ENCODE assay signal across 1 cellular context in genomic region chr7:30027915-30028748, GRCh38.
A peak's percentile ranks its signal among the peaks of the same experiment; 100 is the strongest.
TF ChIP-seq lines count a peak whose summit lies in the region.

PLEKHA8 (plus strand) TSS chr7:30028412; CDS start chr7:30028763, 351 bp downstream.

TF ChIP-seq in HepG2, 621 proteins besides CTCF, POLR2A, EP300 and RAD21 (continued from another document and continues in another):
- TF ChIP-seq, protein P1, sequence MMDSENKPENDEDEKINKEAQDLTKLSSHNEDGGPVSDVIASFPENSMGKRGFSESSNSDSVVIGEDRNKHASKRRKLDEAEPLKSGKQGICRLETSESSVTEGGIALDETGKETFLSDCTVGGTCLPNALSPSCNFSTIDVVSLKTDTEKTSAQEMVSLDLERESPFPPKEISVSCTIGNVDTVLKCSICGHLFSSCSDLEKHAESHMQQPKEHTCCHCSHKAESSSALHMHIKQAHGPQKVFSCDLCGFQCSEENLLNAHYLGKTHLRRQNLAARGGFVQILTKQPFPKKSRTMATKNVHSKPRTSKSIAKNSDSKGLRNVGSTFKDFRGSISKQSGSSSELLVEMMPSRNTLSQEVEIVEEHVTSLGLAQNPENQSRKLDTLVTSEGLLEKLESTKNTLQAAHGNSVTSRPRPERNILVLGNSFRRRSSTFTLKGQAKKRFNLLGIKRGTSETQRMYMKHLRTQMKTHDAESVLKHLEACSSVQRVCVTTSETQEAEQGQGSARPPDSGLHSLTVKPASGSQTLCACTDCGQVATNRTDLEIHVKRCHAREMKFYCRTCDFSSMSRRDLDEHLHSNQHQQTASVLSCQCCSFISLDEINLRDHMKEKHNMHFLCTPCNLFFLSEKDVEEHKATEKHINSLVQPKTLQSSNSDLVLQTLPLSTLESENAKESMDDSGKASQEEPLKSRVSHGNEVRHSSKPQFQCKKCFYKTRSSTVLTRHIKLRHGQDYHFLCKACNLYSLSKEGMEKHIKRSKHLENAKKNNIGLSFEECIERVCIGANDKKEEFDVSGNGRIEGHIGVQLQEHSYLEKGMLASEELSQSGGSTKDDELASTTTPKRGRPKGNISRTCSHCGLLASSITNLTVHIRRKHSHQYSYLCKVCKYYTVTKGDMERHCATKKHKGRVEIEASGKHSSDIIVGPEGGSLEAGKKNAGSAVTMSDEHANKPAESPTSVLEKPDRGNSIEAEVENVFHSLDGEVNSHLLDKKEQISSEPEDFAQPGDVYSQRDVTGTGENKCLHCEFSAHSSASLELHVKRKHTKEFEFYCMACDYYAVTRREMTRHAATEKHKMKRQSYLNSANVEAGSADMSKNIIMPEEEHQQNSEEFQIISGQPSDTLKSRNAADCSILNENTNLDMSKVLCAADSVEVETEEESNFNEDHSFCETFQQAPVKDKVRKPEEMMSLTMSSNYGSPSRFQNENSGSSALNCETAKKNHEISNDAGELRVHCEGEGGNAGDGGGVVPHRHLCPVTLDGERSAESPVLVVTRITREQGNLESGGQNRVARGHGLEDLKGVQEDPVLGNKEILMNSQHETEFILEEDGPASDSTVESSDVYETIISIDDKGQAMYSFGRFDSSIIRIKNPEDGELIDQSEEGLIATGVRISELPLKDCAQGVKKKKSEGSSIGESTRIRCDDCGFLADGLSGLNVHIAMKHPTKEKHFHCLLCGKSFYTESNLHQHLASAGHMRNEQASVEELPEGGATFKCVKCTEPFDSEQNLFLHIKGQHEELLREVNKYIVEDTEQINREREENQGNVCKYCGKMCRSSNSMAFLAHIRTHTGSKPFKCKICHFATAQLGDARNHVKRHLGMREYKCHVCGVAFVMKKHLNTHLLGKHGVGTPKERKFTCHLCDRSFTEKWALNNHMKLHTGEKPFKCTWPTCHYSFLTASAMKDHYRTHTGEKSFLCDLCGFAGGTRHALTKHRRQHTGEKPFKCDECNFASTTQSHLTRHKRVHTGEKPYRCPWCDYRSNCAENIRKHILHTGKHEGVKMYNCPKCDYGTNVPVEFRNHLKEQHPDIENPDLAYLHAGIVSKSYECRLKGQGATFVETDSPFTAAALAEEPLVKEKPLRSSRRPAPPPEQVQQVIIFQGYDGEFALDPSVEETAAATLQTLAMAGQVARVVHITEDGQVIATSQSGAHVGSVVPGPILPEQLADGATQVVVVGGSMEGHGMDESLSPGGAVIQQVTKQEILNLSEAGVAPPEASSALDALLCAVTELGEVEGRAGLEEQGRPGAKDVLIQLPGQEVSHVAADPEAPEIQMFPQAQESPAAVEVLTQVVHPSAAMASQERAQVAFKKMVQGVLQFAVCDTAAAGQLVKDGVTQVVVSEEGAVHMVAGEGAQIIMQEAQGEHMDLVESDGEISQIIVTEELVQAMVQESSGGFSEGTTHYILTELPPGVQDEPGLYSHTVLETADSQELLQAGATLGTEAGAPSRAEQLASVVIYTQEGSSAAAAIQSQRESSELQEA (CRISPR knock-in tag; IDR thresholded peaks at IDR 0.05; ENCODE audit: not compliant biosample characterization), result no peak
- TF ChIP-seq CENPX (CRISPR knock-in tag; IDR thresholded peaks at IDR 0.05) (no peak), ZBTB46 (CRISPR knock-in tag; IDR thresholded peaks at IDR 0.05; ENCODE audit: borderline replicate concordance) (0 out of 2 replicates have a peak, but pooled peaks have one; percentile 39), PHF21A (CRISPR knock-in tag; IDR thresholded peaks at IDR 0.05) (peak; percentile 60; the same call in 1 of the 2 replicates), MTF2 (CRISPR knock-in tag; IDR thresholded peaks at IDR 0.05; ENCODE audit: borderline replicate concordance) (no peak), KLF6 (CRISPR knock-in tag; IDR thresholded peaks at IDR 0.05) (0 out of 2 replicates have a peak, but pooled peaks have one; percentile 36), SYNCRIP (IDR thresholded peaks at IDR 0.05; ENCODE audit: insufficient read depth, low read depth, low read length) (no peak), ZBTB40 (IDR thresholded peaks at IDR 0.05) (no peak), ZBTB40 (CRISPR knock-in tag; IDR thresholded peaks at IDR 0.05) (peak; percentile 26; the same call in 1 of the 2 replicates), NR2F1 (CRISPR knock-in tag; IDR thresholded peaks at IDR 0.05) (0 out of 4 replicates have a peak, but pooled peaks of 1 of the 2 experiments have one; percentile 11), KMT2A (CRISPR knock-in tag; IDR thresholded peaks at IDR 0.05) (peak; percentile 70), SP5 (CRISPR knock-in tag; IDR thresholded peaks at IDR 0.05; ENCODE audit: borderline replicate concordance, low read depth) (peak; percentile 48), SSRP1 (CRISPR knock-in tag; IDR thresholded peaks at IDR 0.05) (no peak), ZNF564 (CRISPR knock-in tag; IDR thresholded peaks at IDR 0.05) (peak; percentile 82; the same call in 1 of the 2 replicates), REPIN1 (CRISPR knock-in tag; IDR thresholded peaks at IDR 0.05; ENCODE audit: borderline replicate concordance, low read depth) (no peak), SNRNP70 (IDR thresholded peaks at IDR 0.05; ENCODE audit: low read depth, low read length) (no peak), ZNF737 (CRISPR knock-in tag; IDR thresholded peaks at IDR 0.05; ENCODE audit: borderline replicate concordance) (no peak), BATF2 (CRISPR knock-in tag; IDR thresholded peaks at IDR 0.05) (no peak), AGO2 (optimal IDR thresholded peaks at IDR 0.05; ENCODE audit: low read depth, low read length) (peak; percentile 72), PHB2 (IDR thresholded peaks at IDR 0.05; ENCODE audit: partially characterized antibody) (no peak), ZNF136 (CRISPR knock-in tag; IDR thresholded peaks at IDR 0.05; ENCODE audit: low read depth) (no peak), SIN3A (IDR thresholded peaks at IDR 0.05; ENCODE audit: borderline replicate concordance, low read depth, low read length) (peak; percentile 74; the same call in 1 of the 2 replicates), TP53 (CRISPR knock-in tag; conservative IDR thresholded peaks at IDR 0.05) (no peak), ZSCAN9 (CRISPR knock-in tag; IDR thresholded peaks at IDR 0.05; ENCODE audit: borderline replicate concordance) (0 out of 2 replicates have a peak, but pooled peaks have one; percentile 22), ZNF276 (CRISPR knock-in tag; IDR thresholded peaks at IDR 0.05; ENCODE audit: low read depth) (no peak), FOXK2 (IDR thresholded peaks at IDR 0.05) (no peak), STAT5B (CRISPR knock-in tag; IDR thresholded peaks at IDR 0.05) (no peak), ZKSCAN1 (IDR thresholded peaks at IDR 0.05; ENCODE audit: low read length) (no peak), NR2C2 (CRISPR knock-in tag; IDR thresholded peaks at IDR 0.05; ENCODE audit: borderline replicate concordance) (peak; percentile 29; the same call in 1 of the 2 replicates)
- TF ChIP-seq, protein P2, sequence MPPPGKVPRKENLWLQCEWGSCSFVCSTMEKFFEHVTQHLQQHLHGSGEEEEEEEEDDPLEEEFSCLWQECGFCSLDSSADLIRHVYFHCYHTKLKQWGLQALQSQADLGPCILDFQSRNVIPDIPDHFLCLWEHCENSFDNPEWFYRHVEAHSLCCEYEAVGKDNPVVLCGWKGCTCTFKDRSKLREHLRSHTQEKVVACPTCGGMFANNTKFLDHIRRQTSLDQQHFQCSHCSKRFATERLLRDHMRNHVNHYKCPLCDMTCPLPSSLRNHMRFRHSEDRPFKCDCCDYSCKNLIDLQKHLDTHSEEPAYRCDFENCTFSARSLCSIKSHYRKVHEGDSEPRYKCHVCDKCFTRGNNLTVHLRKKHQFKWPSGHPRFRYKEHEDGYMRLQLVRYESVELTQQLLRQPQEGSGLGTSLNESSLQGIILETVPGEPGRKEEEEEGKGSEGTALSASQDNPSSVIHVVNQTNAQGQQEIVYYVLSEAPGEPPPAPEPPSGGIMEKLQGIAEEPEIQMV (CRISPR knock-in tag; IDR thresholded peaks at IDR 0.05; ENCODE audit: low read depth), result peak; percentile 89
